ENCODE assay signal across 18 cellular contexts in genomic region chr4:43103048-43103447, GRCh38.
"Had no signal": no experiment of that assay in that cellular context is flagged by ENCODE, and none has a peak within 500 bp of the region (broad histone marks: within the 10 kb centered on the region; RNA-seq: fewer than 3 reads in every experiment).

No MANE protein-coding gene starts in this region.

- H3K36me3 ChIP-seq: heart left ventricle, neutrophil, spleen, tibial nerve, upper lobe of right lung had no signal

- H3K4me1 ChIP-seq: heart left ventricle, psoas muscle, spleen, tibial nerve, upper lobe of right lung had no signal

- H3K9me3 ChIP-seq: heart left ventricle, neutrophil, psoas muscle, spleen, tibial nerve, upper lobe of right lung had no signal

- H3K27ac ChIP-seq: heart left ventricle, neutrophil, psoas muscle, spleen, tibial nerve, upper lobe of right lung had no signal

- DNase-seq: effector memory CD4-positive, alpha-beta T cell; heart left ventricle; hippocampal formation; kidney glomerular epithelial cell; mammary epithelial cell; naive thymus-derived CD4-positive, alpha-beta T cell; nephron progenitor cell; psoas muscle; spleen; stimulated activated CD4-positive, alpha-beta T cell treated with anti-CD3 and anti-CD28 coated beads, Interleukin-15, amount 100 ng/mL, for 24 hours; stimulated activated CD4-positive, alpha-beta T cell treated with anti-CD3 and anti-CD28 coated beads, Interleukin-1b, Interleukin-23, amount 100 ng/mL, for 48 hours; stimulated activated CD4-positive, alpha-beta T cell treated with anti-CD3 and anti-CD28 coated beads, Interleukin-4, amount 100 ng/mL, for 24 hours; upper lobe of right lung had no signal

- ATAC-seq: esophagus mucosa; heart left ventricle; naive thymus-derived CD4-positive, alpha-beta T cell; psoas muscle; sciatic nerve; stimulated activated memory B cell treated with anti-CD40 and anti-IgM and Interleukin-4, amounts not matched to agents 10 μg/mL and 1 μg/mL and 100 μg/mL, for 72 hours; upper lobe of right lung had no signal

- H3K27me3 ChIP-seq: heart left ventricle, neutrophil, spleen, tibial nerve, upper lobe of right lung had no signal

- H3K4me3 ChIP-seq: heart left ventricle, psoas muscle, spleen, tibial nerve, upper lobe of right lung had no signal
